In the genomic region with DNA sequence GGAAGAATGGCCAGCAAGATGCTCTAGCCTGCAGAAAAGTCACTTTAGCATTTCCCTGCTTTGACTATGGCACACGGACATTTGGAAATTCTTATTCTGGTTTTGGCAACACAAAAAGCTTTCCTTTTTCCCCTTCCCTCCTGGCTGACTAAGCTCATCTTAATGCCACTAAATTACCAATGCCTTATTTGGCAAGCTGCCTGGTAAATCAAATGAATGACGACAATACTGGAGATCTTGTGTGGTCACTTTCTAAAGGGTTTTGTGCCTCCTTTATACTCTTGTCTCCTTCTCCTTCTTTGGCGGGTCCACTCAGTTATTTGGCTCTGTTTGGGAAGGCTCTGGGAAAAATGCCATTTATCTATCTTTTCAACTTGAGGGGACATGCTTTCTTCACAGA, we compare ENCODE assay signal across 14 cellular contexts. TPM values are rescaled to one million over a fixed set of nuclear protein-coding genes. Genes with fewer than 3 reads are reported as not detected.
DNase-seq lines count a peak whose midpoint lies in the region; ATAC-seq and TF ChIP-seq lines count a peak whose summit lies in the region.
"Had no signal": no experiment of that assay in that cellular context is flagged by ENCODE, and none has a peak within 500 bp of the region (broad histone marks: within the 10 kb centered on the region; RNA-seq: fewer than 3 reads in every experiment).

No MANE protein-coding gene starts in this region.

- DNase-seq in AG09309 (ENCODE audit: low read depth) (peak; percentile 20), GM23338 (ENCODE audit: low spot score) (no peak), SJCRH30 (peak; percentile 10 to 51), fibroblast of the aortic adventitia (ENCODE audit: low read depth) (peak; percentile 12), NCI-H1930 (lab: John Stamatoyannopoulos, UW) (no peak), spleen (no peak), psoas muscle (no peak)
- DNase-seq: activated naive CD4-positive, alpha-beta T cell treated with anti-CD3 and anti-CD28 coated beads, Interleukin-2, amount 50 U/mL, for 16 hours; CD4-positive, alpha-beta T cell; NCI-H187 treated with DMSO at 0.1 percent for 48 hours; thyroid gland had no signal

- H4K20me1 ChIP-seq in GM23338 (replicated peaks; ENCODE audit: insufficient read depth) = no peaks in the 10 kb centered on the region

- H3F3A ChIP-seq in GM23338 (replicated peaks; ENCODE audit: low read depth) = no peaks in the 10 kb centered on the region

- TF ChIP-seq POLR2A in spleen (IDR thresholded peaks at IDR 0.05) = no peak

- H3K4me3 ChIP-seq in AG09309 (ENCODE audit: control insufficient read depth, low read depth, low read length) (no peak overlapping the region), GM23338 (no peak overlapping the region), SJCRH30 (no peak overlapping the region), fibroblast of the aortic adventitia (ENCODE audit: low read depth, low read length) (no peak overlapping the region), spleen (no peak overlapping the region), psoas muscle (no peak overlapping the region)
- H3K4me3 ChIP-seq: dorsolateral prefrontal cortex, right atrium auricular region, thyroid gland had no signal

- H3K27ac ChIP-seq in GM23338 (ENCODE audit: low read depth) = no peak overlapping the region
- H3K27ac ChIP-seq in SJCRH30 = no peak overlapping the region
- H3K27ac ChIP-seq in spleen = no peak overlapping the region
- no peak overlapping the region for H3K27ac ChIP-seq in psoas muscle
- H3K27ac ChIP-seq: right atrium auricular region, thyroid gland had no signal

- H3K9me3 Mint-ChIP-seq in GM23338 = no peaks in the 10 kb centered on the region

- H3K4me2 ChIP-seq in GM23338 = no peak overlapping the region

- H3K36me3 Mint-ChIP-seq in GM23338 (ENCODE audit: low read depth) = no peaks in the 10 kb centered on the region

- TF ChIP-seq CTCF in AG09309 (IDR thresholded peaks at IDR 0.05; ENCODE audit: control insufficient read depth, insufficient read depth, low read depth, low read length, missing control alignments) = no peak
- TF ChIP-seq CTCF in GM23338 (conservative IDR thresholded peaks at IDR 0.05; ENCODE audit: low read depth in 2 of 2) = no peak
- TF ChIP-seq CTCF in fibroblast of the aortic adventitia (IDR thresholded peaks at IDR 0.05; ENCODE audit: insufficient read depth, low read length) = no peak
- TF ChIP-seq CTCF in spleen (IDR thresholded peaks at IDR 0.05 in 8 of 11, conservative IDR thresholded peaks at IDR 0.05 in 3 of 11) = no peak
- no peak for TF ChIP-seq CTCF in psoas muscle (IDR thresholded peaks at IDR 0.05)

- no peaks in the 10 kb centered on the region for H3K79me2 ChIP-seq in GM23338 (replicated peaks; ENCODE audit: insufficient read depth)

- H3K36me3 ChIP-seq in GM23338 (ENCODE audit: insufficient read depth) = no peaks in the 10 kb centered on the region
- no peaks in the 10 kb centered on the region for H3K36me3 ChIP-seq in SJCRH30
- no peaks in the 10 kb centered on the region for H3K36me3 ChIP-seq in spleen
- no peaks in the 10 kb centered on the region for H3K36me3 ChIP-seq in psoas muscle (ENCODE audit: insufficient read depth in 1 of 2, low read depth in 1 of 2)
- H3K36me3 ChIP-seq: right atrium auricular region, thyroid gland had no signal

- no peaks in the 10 kb centered on the region for H3K9me3 ChIP-seq in SJCRH30 (replicated peaks)
- no peaks in the 10 kb centered on the region for H3K9me3 ChIP-seq in spleen
- H3K9me3 ChIP-seq in psoas muscle = no peaks in the 10 kb centered on the region
- H3K9me3 ChIP-seq: right atrium auricular region, thyroid gland had no signal

- H3K27ac Mint-ChIP-seq in GM23338 = peak overlapping the region; percentile 58
- H3K27ac Mint-ChIP-seq: CD4-positive, alpha-beta T cell had no signal

- H3K27me3 ChIP-seq in GM23338 (ENCODE audit: insufficient read depth) (no peaks in the 10 kb centered on the region), SJCRH30 (no peaks in the 10 kb centered on the region), spleen (replicated peaks in 1 of 7) (no peaks in the 10 kb centered on the region), psoas muscle (ENCODE audit: insufficient read depth in 3 of 3, low read length in 2 of 3) (peaks cover 0 to 3% (median 0%) of the 10 kb centered on the region in 3 donors)
- H3K27me3 ChIP-seq: right atrium auricular region, thyroid gland had no signal

- intact Hi-C loops in spleen (cut with DNase I; ENCODE audit: low total_unique reads) = no loop called here
- intact Hi-C loops in psoas muscle (cut with DNase I) = no loop called here

- no peak overlapping the region for H2AFZ ChIP-seq in GM23338

- no peaks in the 10 kb centered on the region for H3K27me3 Mint-ChIP-seq in GM23338 (ENCODE audit: insufficient read depth, low read depth, poor library complexity)

- H3K4me3 Mint-ChIP-seq in GM23338 = no peak overlapping the region
- H3K4me3 Mint-ChIP-seq: CD4-positive, alpha-beta T cell had no signal

- peaks cover 16% of the 10 kb centered on the region; the same call in 2 of the 3 replicates for H3K4me1 Mint-ChIP-seq in GM23338

- ATAC-seq in GM23338 (no peak), GM19324 (IDR thresholded peaks at IDR 0.05; ENCODE audit: low FRiP score, unreplicated experiment) (no peak), psoas muscle (no peak)

- H3K4me1 ChIP-seq in GM23338 (ENCODE audit: insufficient read depth) = peaks cover 10% of the 10 kb centered on the region; the same call in 1 of the 2 replicates
- peaks cover 5% of the 10 kb centered on the region; the same call in 1 of the 2 replicates for H3K4me1 ChIP-seq in SJCRH30
- H3K4me1 ChIP-seq in spleen = no peaks in the 10 kb centered on the region
- H3K4me1 ChIP-seq in psoas muscle = no peaks in the 10 kb centered on the region
- H3K4me1 ChIP-seq: right atrium auricular region, thyroid gland had no signal

- H3K9me2 ChIP-seq in GM23338 (ENCODE audit: insufficient read depth) = no peaks in the 10 kb centered on the region

- WGBS in spleen, 5 donors = 56 to 72% (median 70%) methylated on average over 3 of the region's 3 CpGs
- WGBS in psoas muscle, 3 donors = 24 to 43% (median 31%) methylated on average over 3 of the region's 3 CpGs

TF ChIP-seq in GM23338, 12 proteins besides CTCF, POLR2A, EP300 and RAD21:
- no peak for TF ChIP-seq EZH2 (IDR thresholded peaks at IDR 0.05; ENCODE audit: low read depth, unreplicated experiment)
- no peak for TF ChIP-seq POLR2AphosphoS5 (IDR thresholded peaks at IDR 0.05; ENCODE audit: low read depth)
- TF ChIP-seq CREB1 (CRISPR knock-in tag; IDR thresholded peaks at IDR 0.05; ENCODE audit: low read depth) = no peak
- no peak for TF ChIP-seq ZNF331 (CRISPR knock-in tag; IDR thresholded peaks at IDR 0.05; ENCODE audit: low read depth)
- TF ChIP-seq JUNB (IDR thresholded peaks at IDR 0.05; ENCODE audit: unreplicated experiment) = no peak
- TF ChIP-seq, protein P1, sequence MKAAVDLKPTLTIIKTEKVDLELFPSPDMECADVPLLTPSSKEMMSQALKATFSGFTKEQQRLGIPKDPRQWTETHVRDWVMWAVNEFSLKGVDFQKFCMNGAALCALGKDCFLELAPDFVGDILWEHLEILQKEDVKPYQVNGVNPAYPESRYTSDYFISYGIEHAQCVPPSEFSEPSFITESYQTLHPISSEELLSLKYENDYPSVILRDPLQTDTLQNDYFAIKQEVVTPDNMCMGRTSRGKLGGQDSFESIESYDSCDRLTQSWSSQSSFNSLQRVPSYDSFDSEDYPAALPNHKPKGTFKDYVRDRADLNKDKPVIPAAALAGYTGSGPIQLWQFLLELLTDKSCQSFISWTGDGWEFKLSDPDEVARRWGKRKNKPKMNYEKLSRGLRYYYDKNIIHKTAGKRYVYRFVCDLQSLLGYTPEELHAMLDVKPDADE (IDR thresholded peaks at IDR 0.05) = no peak

RNA-seq across cellular contexts. Expression of a gene that starts 34.9 kb away (rescaled TPM):
- 7.0 and 8.6 TPM in 2 replicates for total RNA-seq in GM23338 (2014; rRNA removed; shearing (Covaris generic))
- polyA plus RNA-seq in GM23338 (2016; fragmentation: Nextera tagmentation; extraction: Ambion mirVana) (4.1 and 5.9 TPM in 2 replicates), spleen (under 1 TPM in 1 of 3 donors, not detected in 2; 0.02 TPM), psoas muscle (under 1 TPM in 1 of 3 donors, not detected in 2; 0.08 TPM)
- 0.10 TPM in 1 of 2 replicates, not detected in the other for total RNA-seq in SJCRH30 (2014; rRNA removed; shearing (Covaris generic))
- total RNA-seq in fibroblast of the aortic adventitia (ENCODE audit: low replicate concordance) (0.18 TPM in 1 of 2 replicates, not detected in the other), spleen (not detected), psoas muscle (not detected)
- total RNA-seq: CD4-positive, alpha-beta T cell had no signal

Comparison
In these comparisons a context has a peak if more than half of its experiments do, and no peak if none do; other contexts are left out.
1. DNase-seq: peak in AG09309 (single experiment), SJCRH30 (2 of 2) and fibroblast of the aortic adventitia (single experiment); none in GM23338 (single experiment), NCI-H1930 (0 of 2), spleen (single experiment) and psoas muscle (0 of 2).